ENCODE assay signal across 8 cellular contexts in genomic region chr17:45098869-45099616, GRCh38. TPM values are rescaled to one million over a fixed set of nuclear protein-coding genes. Genes with fewer than 3 reads are reported as not detected.
DNase-seq lines count a peak whose midpoint lies in the region; ATAC-seq and TF ChIP-seq lines count a peak whose summit lies in the region.

No MANE protein-coding gene starts in this region.

- DNase-seq in GDM1 (lab: John Stamatoyannopoulos, UW) (peak; percentile 40), NCI-H1092 treated with DMSO at 0.1 percent for 48 hours (lab: John Stamatoyannopoulos, UW) (peak; percentile 59), T-cell (peak; percentile 39 to 80 (median 66)), adrenal gland (peak; percentile 88 to 98 (median 95)), heart right ventricle (peak; percentile 87 to 88), putamen (ENCODE audit: low spot score) (peak; percentile 70), uterus (peak; percentile 86 to 92)

- peak; percentile 82 to 93 (median 90) for TF ChIP-seq CTCF in adrenal gland (IDR thresholded peaks at IDR 0.05)
- TF ChIP-seq CTCF in heart right ventricle (IDR thresholded peaks at IDR 0.05) = peak; percentile 79 to 94 (median 92)
- TF ChIP-seq CTCF in uterus (IDR thresholded peaks at IDR 0.05) = peak; percentile 82 to 88 (median 86)

- peaks cover 13 to 46% of the 10 kb centered on the region in 2 donors for H3K4me1 ChIP-seq in adrenal gland (replicated peaks in 1 of 2)
- H3K4me1 ChIP-seq in heart right ventricle = peaks cover 4 to 55% (median 23%) of the 10 kb centered on the region in 9 donors
- no peaks in the 10 kb centered on the region for H3K4me1 ChIP-seq in uterus

- H3K36me3 ChIP-seq in adrenal gland (replicated peaks in 1 of 2) = peaks cover 0 to 74% of the 10 kb centered on the region in 2 donors
- H3K36me3 ChIP-seq in heart right ventricle = peaks cover 0 to 100% (median 74%) of the 10 kb centered on the region in 9 donors
- no peaks in the 10 kb centered on the region for H3K36me3 ChIP-seq in uterus

- H3K27ac Mint-ChIP-seq in T-cell = peak overlapping the region in 1 of 2 donors; percentile 28

- POLR2A ChIA-PET in T-cell (lab: Charles Lee) = no interaction called here

- intact Hi-C loops in adrenal gland (cut with DNase I) = loop anchor here in 1 of 2 donors (5.0 kb wide), 1 partner anchor 177 kb away; no protein-coding TSS in a partner anchor
- intact Hi-C loops in heart right ventricle (cut with DNase I) = loop anchor here (2.0 to 10.0 kb wide), 11 partner anchors 33 to 187 kb away; partner anchors contain the start of genes GFAP (in 5 of the 10), PLCD3 (in 2 of the 10) and DCAKD (in 1 of the 10)
- intact Hi-C loops in uterus (cut with DNase I; ENCODE audit: low total_unique reads) = loop anchor here (10.0 kb wide), 1 partner anchor 184 kb away; the partner anchor contains the start of gene GFAP

- no peak overlapping the region for H3K4me3 Mint-ChIP-seq in T-cell

- no peaks in the 10 kb centered on the region for H3K27me3 ChIP-seq in adrenal gland
- H3K27me3 ChIP-seq in heart right ventricle = no peaks in the 10 kb centered on the region
- no peaks in the 10 kb centered on the region for H3K27me3 ChIP-seq in uterus

- H3K36me3 Mint-ChIP-seq in T-cell = peaks cover 60% of the 10 kb centered on the region

- H3K4me3 ChIP-seq in adrenal gland = no peak overlapping the region
- H3K4me3 ChIP-seq in heart right ventricle = no peak overlapping the region
- H3K4me3 ChIP-seq in uterus = no peak overlapping the region

- CTCF ChIA-PET in T-cell (lab: Charles Lee) = interaction anchor here (0.6 to 1.2 kb wide), 5 partner anchors 8 to 997 kb away, joined by 3 read pairs; no protein-coding TSS in a partner anchor

- H3K27ac ChIP-seq in adrenal gland (peak overlapping the region in 3 of 5 donors; percentile 48 to 66 (median 56)), heart right ventricle (peak overlapping the region in 7 of 10 donors; percentile 6 to 53 (median 18)), uterus (peak overlapping the region; percentile 58 to 64)

- ATAC-seq in T-cell (replicated peaks in 1 of 4) (peak; percentile 79 to 88 (median 80)), heart right ventricle (peak; percentile 70 to 86 (median 78)), HG03196 (IDR thresholded peaks at IDR 0.05; ENCODE audit: unreplicated experiment) (no peak)

- H3K9me3 ChIP-seq in adrenal gland (replicated peaks in 1 of 3) = no peaks in the 10 kb centered on the region
- H3K9me3 ChIP-seq in heart right ventricle = no peaks in the 10 kb centered on the region
- H3K9me3 ChIP-seq in uterus = no peaks in the 10 kb centered on the region

- H3K27me3 Mint-ChIP-seq in T-cell = no peaks in the 10 kb centered on the region

- WGBS in adrenal gland, 4 donors = 6 to 45% (median 32%) methylated on average over 4 to 9 of the region's 9 CpGs
- 42 to 45% methylated on average over 9 of the region's 9 CpGs for WGBS in heart right ventricle, 2 donors

- H3K9me3 Mint-ChIP-seq in T-cell = no peaks in the 10 kb centered on the region

- H3K4me1 Mint-ChIP-seq in T-cell = no peaks in the 10 kb centered on the region

- TF ChIP-seq POLR2A in adrenal gland (IDR thresholded peaks at IDR 0.05) (no peak), uterus (IDR thresholded peaks at IDR 0.05) (no peak)

RNA-seq across cellular contexts. Expression of gene PLCD3, which starts 33.3 kb away (rescaled TPM):
- total RNA-seq in T-cell = 1 to 10 TPM; 3.1 to 9.9 (median 4.8) TPM
- 100 to 1,000 TPM in 5 of 8 donors, 10 to 100 TPM in 3; 48.6 to 246 (median 149) TPM for total RNA-seq in adrenal gland
- 10 to 100 TPM; 33.2 to 68.1 (median 36.4) TPM for polyA plus RNA-seq in adrenal gland
- total RNA-seq in heart right ventricle = 100 to 1,000 TPM in 9 of 10 donors, 10 to 100 TPM in 1; 87.2 to 188 (median 115) TPM
- 10 to 100 TPM; 44.6 to 72.3 TPM for polyA plus RNA-seq in heart right ventricle
- 10 to 100 TPM in 2 of 4 donors, 1 to 10 TPM in 2; 1.5 to 90.8 (median 8.9) TPM for total RNA-seq in uterus

RNA-seq across cellular contexts. Expression of gene ACBD4, which starts 36.4 kb away (rescaled TPM):
- total RNA-seq in T-cell = 10 to 100 TPM; 28.4 to 48.5 (median 38.9) TPM
- total RNA-seq in adrenal gland = 10 to 100 TPM; 13.1 to 30.6 (median 23.6) TPM
- 10 to 100 TPM in 2 of 3 donors, 1 to 10 TPM in 1; 7.9 to 71.3 (median 44.5) TPM for polyA plus RNA-seq in adrenal gland
- 1 to 10 TPM; 6.1 to 9.7 (median 7.3) TPM for total RNA-seq in heart right ventricle
- polyA plus RNA-seq in heart right ventricle = 10 to 100 TPM in 1 of 2 donors, 1 to 10 TPM in 1; 4.2 to 16.7 TPM
- 10 to 100 TPM in 3 of 4 donors, 1 to 10 TPM in 1; 7.8 to 37.7 (median 26.1) TPM for total RNA-seq in uterus

RNA-seq across cellular contexts. Expression of gene NMT1, which starts 37.9 kb away (rescaled TPM):
- 100 to 1,000 TPM in 3 of 5 donors, 10 to 100 TPM in 2; 79.5 to 139 (median 125) TPM for total RNA-seq in T-cell
- 100 to 1,000 TPM in 6 of 8 donors, 10 to 100 TPM in 2; 85.9 to 174 (median 136) TPM for total RNA-seq in adrenal gland
- 100 to 1,000 TPM; 119 to 170 (median 163) TPM for polyA plus RNA-seq in adrenal gland
- total RNA-seq in heart right ventricle = 100 to 1,000 TPM in 1 of 10 donors, 10 to 100 TPM in 9; 60.6 to 110 (median 74.4) TPM
- polyA plus RNA-seq in heart right ventricle = 10 to 100 TPM; 40.9 to 68.5 TPM
- 100 to 1,000 TPM in 1 of 4 donors, 10 to 100 TPM in 3; 25.6 to 115 (median 72.3) TPM for total RNA-seq in uterus

RNA-seq across cellular contexts. Expression of gene DCAKD, which starts 47.6 kb away (rescaled TPM):
- total RNA-seq in T-cell = 10 to 100 TPM; 18.7 to 40.7 (median 29.7) TPM
- total RNA-seq in adrenal gland = 100 to 1,000 TPM in 2 of 8 donors, 10 to 100 TPM in 6; 53.1 to 115 (median 74.6) TPM
- polyA plus RNA-seq in adrenal gland = 10 to 100 TPM; 34.9 to 40.6 (median 35.2) TPM
- total RNA-seq in heart right ventricle = 10 to 100 TPM; 28.1 to 46.2 (median 32.7) TPM
- polyA plus RNA-seq in heart right ventricle = 10 to 100 TPM; 21.1 to 22.9 TPM
- 10 to 100 TPM; 26.8 to 57.1 (median 37.7) TPM for total RNA-seq in uterus

RNA-seq across cellular contexts. Expression of gene HEXIM1, which starts 49.2 kb away (rescaled TPM):
- total RNA-seq in T-cell (10 to 100 TPM; 32.3 to 55.9 (median 34.5) TPM), adrenal gland (100 to 1,000 TPM in 1 of 8 donors, 10 to 100 TPM in 7; 25.1 to 159 (median 46.8) TPM), heart right ventricle (10 to 100 TPM; 17.0 to 37.4 (median 20.1) TPM), uterus (10 to 100 TPM; 23.8 to 60.6 (median 26.7) TPM)
- polyA plus RNA-seq in adrenal gland (10 to 100 TPM; 23.3 to 26.0 (median 24.4) TPM), heart right ventricle (10 to 100 TPM in 1 of 2 donors, 1 to 10 TPM in 1; 8.4 to 11.0 TPM)

Comparison
In these comparisons a context has a peak if more than half of its experiments do, and no peak if none do; other contexts are left out.
1. DNase-seq: peak in every context shown above with its lines; median percentile 95 in adrenal gland; 89 in uterus; 88 in heart right ventricle; 70 in putamen; 66 in T-cell; 59 in NCI-H1092 treated with DMSO at 0.1 percent for 48 hours; 40 in GDM1.